In the genomic region with DNA sequence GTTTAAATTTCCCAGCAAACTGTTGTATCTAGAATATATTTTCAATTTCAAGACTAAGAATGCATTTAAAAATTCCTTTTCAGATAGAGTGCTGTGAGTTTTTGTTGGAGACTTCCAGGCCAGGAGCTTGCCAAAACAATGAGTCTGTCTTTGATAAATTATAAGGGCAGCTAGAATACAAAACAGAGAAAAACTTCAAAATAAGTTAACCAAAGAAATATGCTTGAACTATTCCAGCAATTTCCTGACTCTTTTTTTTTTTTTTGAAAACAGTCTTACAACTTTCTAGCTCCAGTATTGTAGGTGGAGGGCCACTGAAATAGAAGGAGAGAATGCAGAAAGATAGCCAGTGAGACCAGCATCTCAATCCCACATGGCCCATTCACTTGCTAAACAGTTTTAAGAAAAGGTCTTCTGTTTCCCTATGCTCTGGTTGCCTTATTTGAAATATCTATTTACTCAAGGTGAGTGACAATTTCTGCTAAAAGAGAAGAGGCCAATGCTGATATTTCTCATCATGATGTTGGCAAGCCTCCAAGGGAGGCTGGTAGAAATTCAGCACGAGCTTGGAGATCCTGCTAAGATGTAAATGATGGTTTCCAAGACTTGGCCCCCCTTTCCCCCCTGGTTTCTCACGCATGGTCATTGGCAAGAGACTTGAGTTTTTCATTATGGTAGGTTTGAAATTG, we compare ENCODE assay signal across 10 cellular contexts.
DNase-seq lines count a peak whose midpoint lies in the region; ATAC-seq and TF ChIP-seq lines count a peak whose summit lies in the region.
"Had no signal": no experiment of that assay in that cellular context is flagged by ENCODE, and none has a peak within 500 bp of the region (broad histone marks: within the 10 kb centered on the region; RNA-seq: fewer than 3 reads in every experiment).

No MANE protein-coding gene starts in this region.

- no peak for ATAC-seq in GM21515 (IDR thresholded peaks at IDR 0.05; ENCODE audit: unreplicated experiment)

- no peak overlapping the region for H4K91ac ChIP-seq in neuronal stem cell (ENCODE audit: low read depth, low read length, poor library complexity)

- H3K27me3 ChIP-seq in neuronal stem cell (ENCODE audit: control insufficient read depth in 3 of 3, insufficient read depth in 3 of 3, low read depth in 1 of 3, low read length in 3 of 3) = no peaks in the 10 kb centered on the region

- H3K9me3 Mint-ChIP-seq in activated naive CD4-positive, alpha-beta T cell treated with anti-CD3 and anti-CD28 coated beads, Interleukin-2, amount 50 U/mL, for 24 hours = no peaks in the 10 kb centered on the region
- H3K9me3 Mint-ChIP-seq in type B pancreatic cell = peaks cover 6% of the 10 kb centered on the region

- no peak overlapping the region for H2BK120ac ChIP-seq in neuronal stem cell (ENCODE audit: low read depth, low read length)

- H2BK15ac ChIP-seq in neuronal stem cell (ENCODE audit: low read length) = no peak overlapping the region

- H3K4me3 ChIP-seq in neuronal stem cell (ENCODE audit: low read length in 2 of 2) = no peak overlapping the region

- H3K4me3 Mint-ChIP-seq in activated naive CD4-positive, alpha-beta T cell treated with anti-CD3 and anti-CD28 coated beads, Interleukin-2, amount 50 U/mL, for 24 hours = no peak overlapping the region
- no peak overlapping the region for H3K4me3 Mint-ChIP-seq in type B pancreatic cell

- no peaks in the 10 kb centered on the region for H3K79me1 ChIP-seq in neuronal stem cell (ENCODE audit: low read depth, low read length)

- H3K27ac ChIP-seq in neuronal stem cell (replicated peaks; ENCODE audit: low read length) = no peak overlapping the region

- no peak overlapping the region for H3K18ac ChIP-seq in neuronal stem cell (ENCODE audit: low read length)

- no peak overlapping the region for H3K4me2 ChIP-seq in neuronal stem cell (ENCODE audit: insufficient read depth, low read length, poor library complexity, severe bottlenecking)

- no peak overlapping the region for H2BK5ac ChIP-seq in neuronal stem cell (ENCODE audit: low read length)

- TF ChIP-seq CTCF in type B pancreatic cell (conservative IDR thresholded peaks at IDR 0.05) = no peak

- no peak overlapping the region for H3K23ac ChIP-seq in neuronal stem cell (ENCODE audit: low read depth, low read length, poor library complexity)

- DNase-seq in activated naive CD4-positive, alpha-beta T cell treated with Interleukin-2 at 50 U/mL for 16 hours = no peak
- DNase-seq in amniotic stem cell (lab: John Stamatoyannopoulos, UW) (peak; percentile 36), iPS-NIHi11 (ENCODE audit: low spot score) (peak; percentile 27), type B pancreatic cell (ENCODE audit: extremely low spot score, unreplicated experiment) (no peak), neuronal stem cell (ENCODE audit: low spot score) (no peak), GOT3 (lab: John Stamatoyannopoulos, UW) (no peak)
- DNase-seq: activated CD4-positive, alpha-beta T cell treated with anti-CD3 and anti-CD28 coated beads for 1 hour; NCI-H1436 treated with DMSO at 0.1 percent for 48 hours had no signal

- H3K4me1 Mint-ChIP-seq in activated naive CD4-positive, alpha-beta T cell treated with anti-CD3 and anti-CD28 coated beads, Interleukin-2, amount 50 U/mL, for 24 hours = peaks cover 72% of the 10 kb centered on the region
- peaks cover 20% of the 10 kb centered on the region for H3K4me1 Mint-ChIP-seq in type B pancreatic cell (ENCODE audit: unreplicated experiment)

- no peak overlapping the region for H3K9ac ChIP-seq in neuronal stem cell (ENCODE audit: low read depth, low read length, poor library complexity)

- H3K9me3 ChIP-seq in neuronal stem cell (replicated peaks in 1 of 2; ENCODE audit: control insufficient read depth in 2 of 2, insufficient read depth in 1 of 2, low read depth in 1 of 2, low read length in 2 of 2) = peaks cover 6 to 10% of the 10 kb centered on the region in 2 donors

- H3K36me3 Mint-ChIP-seq in activated naive CD4-positive, alpha-beta T cell treated with anti-CD3 and anti-CD28 coated beads, Interleukin-2, amount 50 U/mL, for 24 hours = peaks cover 23% of the 10 kb centered on the region
- H3K36me3 Mint-ChIP-seq in type B pancreatic cell = peaks cover 17% of the 10 kb centered on the region

- H3K4me1 ChIP-seq in neuronal stem cell (ENCODE audit: control insufficient read depth in 2 of 2, insufficient read depth in 1 of 2, low read depth in 1 of 2, low read length in 2 of 2) = peaks cover 2 to 10% of the 10 kb centered on the region in 2 donors

- H3K36me3 ChIP-seq in neuronal stem cell (replicated peaks in 1 of 2; ENCODE audit: control insufficient read depth in 2 of 2, insufficient read depth in 2 of 2, low read length in 2 of 2) = no peaks in the 10 kb centered on the region

- H3K27me3 Mint-ChIP-seq in activated naive CD4-positive, alpha-beta T cell treated with anti-CD3 and anti-CD28 coated beads, Interleukin-2, amount 50 U/mL, for 24 hours = no peaks in the 10 kb centered on the region
- H3K27me3 Mint-ChIP-seq in type B pancreatic cell = no peaks in the 10 kb centered on the region

- no peak overlapping the region for H4K8ac ChIP-seq in neuronal stem cell (ENCODE audit: low read depth, low read length)

- WGBS in neuronal stem cell (ENCODE audit: extremely low coverage in 2 of 2, insufficient read length in 2 of 2, insufficient replicate concordance in 1 of 2), 2 donors = no CpG with 5 or more reads among the region's 2 CpGs

- H2AFZ ChIP-seq in neuronal stem cell (ENCODE audit: low read length) = no peak overlapping the region

- no peak overlapping the region for H3K4ac ChIP-seq in neuronal stem cell (ENCODE audit: low read length)

- H2BK12ac ChIP-seq in neuronal stem cell (ENCODE audit: low read length) = no peak overlapping the region

- no peak overlapping the region for H3K14ac ChIP-seq in neuronal stem cell (ENCODE audit: low read length)

- H2AK5ac ChIP-seq in neuronal stem cell (ENCODE audit: low read depth, low read length) = no peak overlapping the region

- H3K27ac Mint-ChIP-seq in activated naive CD4-positive, alpha-beta T cell treated with anti-CD3 and anti-CD28 coated beads, Interleukin-2, amount 50 U/mL, for 24 hours = peak overlapping the region; percentile 62
- peak overlapping the region; percentile 48 for H3K27ac Mint-ChIP-seq in type B pancreatic cell

Comparison
In these comparisons a context has a peak if more than half of its experiments do, and no peak if none do; other contexts are left out.
1. DNase-seq: peak in amniotic stem cell (single experiment) and iPS-NIHi11 (single experiment); none in activated naive CD4-positive, alpha-beta T cell treated with Interleukin-2 at 50 U/mL for 16 hours (single experiment), type B pancreatic cell (single experiment), neuronal stem cell (single experiment) and GOT3 (single experiment).